26 cellular contexts compared by ENCODE assay signal in the genomic region with DNA sequence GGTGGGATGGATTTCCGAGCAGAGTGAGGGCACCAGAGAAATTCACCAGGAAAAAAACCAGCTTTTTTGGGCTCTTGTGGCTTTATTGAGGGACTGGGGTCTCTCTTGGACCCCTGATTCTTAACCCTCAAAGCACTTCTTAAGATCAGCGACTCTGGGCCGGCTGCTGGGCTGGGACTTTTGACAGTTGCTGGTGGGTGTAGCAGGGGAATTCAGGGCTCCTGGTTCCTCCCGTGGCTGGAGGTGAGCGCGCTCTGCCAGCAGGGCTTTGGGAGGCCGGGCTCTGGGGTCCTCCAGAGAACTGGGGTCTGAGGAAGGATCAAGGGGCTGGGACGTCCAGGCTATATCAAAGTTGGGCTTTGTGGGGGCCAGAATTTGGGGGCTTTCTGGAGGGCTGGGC. TPM values are rescaled to one million over a fixed set of nuclear protein-coding genes. Genes with fewer than 3 reads are reported as not detected.
DNase-seq lines count a peak whose midpoint lies in the region; ATAC-seq, FAIRE-seq and TF ChIP-seq lines count a peak whose summit lies in the region.
"Had no signal": no experiment of that assay in that cellular context is flagged by ENCODE, and none has a peak within 500 bp of the region (broad histone marks: within the 10 kb centered on the region; RNA-seq: fewer than 3 reads in every experiment).

No MANE protein-coding gene starts in this region.

- no peaks in the 10 kb centered on the region for H3K4me1 ChIP-seq in GM12878 (ENCODE audit: control insufficient read depth, insufficient read depth, low read length)
- H3K4me1 ChIP-seq: Peyer's patch had no signal

- RAD21 ChIA-PET in GM12878 (lab: Charles Lee; ENCODE audit: unreplicated experiment), result interaction anchor here (1.7 kb wide), 1 partner anchor 14 kb away, joined by 8 read pairs; a partner anchor contains a TSS

- FAIRE-seq in GM12878 (lab: Jason Lieb, UNC), result no peak
- FAIRE-seq: A549, H54 had no signal

- BruUV-seq in GM12878 (replicated peaks; lab: Mats Ljungman, UMichigan), result TSS peak; percentile 95

- no peaks in the 10 kb centered on the region for H3K9me3 ChIP-seq in GM12878 (replicated peaks; ENCODE audit: control insufficient read depth, insufficient read depth, low read length)
- H3K9me3 ChIP-seq: A549; BLaER1 treated with 17β-estradiol and CSF1 and Interleukin-3, amounts not matched to agents 10 nM and 100 nM; Peyer's patch had no signal

- H3K36me3 ChIP-seq in GM12878 (ENCODE audit: control insufficient read depth in 2 of 2, insufficient read depth in 2 of 2, low read length in 1 of 2), result no peaks in the 10 kb centered on the region; a peak in 2 of 4 replicates

- no peak for TF ChIP-seq CTCF in natural killer cell (IDR thresholded peaks at IDR 0.05)
- no peak for TF ChIP-seq CTCF in GM13976 (IDR thresholded peaks at IDR 0.05; ENCODE audit: borderline replicate concordance, control extremely low read depth, extremely low read depth, insufficient read depth, missing control alignments)
- TF ChIP-seq CTCF in GM12878 (IDR thresholded peaks at IDR 0.05 in 2 of 3, conservative IDR thresholded peaks at IDR 0.05 in 1 of 3; ENCODE audit: control insufficient read depth in 2 of 3, extremely low read depth in 1 of 3, insufficient read depth in 1 of 3, low read depth in 3 of 3, low read length in 3 of 3), result no peak
- no peak for TF ChIP-seq CTCF in type B pancreatic cell (conservative IDR thresholded peaks at IDR 0.05)
- TF ChIP-seq CTCF in osteocyte (IDR thresholded peaks at IDR 0.05), result no peak

- TF ChIP-seq POLR2A in GM12878 (IDR thresholded peaks at IDR 0.05; ENCODE audit: low read depth, low read length), result no peak

- no peak overlapping the region for H3K9ac ChIP-seq in GM12878 (ENCODE audit: control insufficient read depth, insufficient read depth, low read length)
- H3K9ac ChIP-seq: BLaER1 treated with 17β-estradiol and CSF1 and Interleukin-3, amounts not matched to agents 10 nM and 100 nM; KMS-11 had no signal

- H3K27me3 ChIP-seq in GM12878 (replicated peaks in 1 of 2; ENCODE audit: control insufficient read depth in 2 of 2, insufficient read depth in 2 of 2, low read length in 1 of 2), result no peaks in the 10 kb centered on the region
- H3K27me3 ChIP-seq: BLaER1 treated with 17β-estradiol and CSF1 and Interleukin-3, amounts not matched to agents 10 nM and 100 nM; Peyer's patch had no signal

- H3K4me3 ChIP-seq in GM12878, result no peak overlapping the region
- H3K4me3 ChIP-seq: A549; BLaER1 treated with 17β-estradiol and CSF1 and Interleukin-3, amounts not matched to agents 10 nM and 100 nM; Peyer's patch; SK-N-MC had no signal

- no peak overlapping the region for H3K4me2 ChIP-seq in GM12878 (ENCODE audit: control insufficient read depth, insufficient read depth)
- H3K4me2 ChIP-seq: A549; BLaER1 treated with 17β-estradiol and CSF1 and Interleukin-3, amounts not matched to agents 10 nM and 100 nM; KMS-11 had no signal

- H3K27ac ChIP-seq in GM12878 (ENCODE audit: control insufficient read depth, insufficient read depth), result no peak overlapping the region
- H3K27ac ChIP-seq: A549; BLaER1 treated with 17β-estradiol and CSF1 and Interleukin-3, amounts not matched to agents 10 nM and 100 nM; KMS-11; Peyer's patch; SK-N-MC had no signal

- no peak overlapping the region for H3K4me3 Mint-ChIP-seq in natural killer cell
- H3K4me3 Mint-ChIP-seq in natural killer cell treated with Interleukin-12 subunit alpha and Interleukin-12 subunit beta and Interleukin-15 and Interleukin-18, amount 100 ng/mL, for 72 hours, result no peak overlapping the region
- H3K4me3 Mint-ChIP-seq in type B pancreatic cell, result no peak overlapping the region
- no peak overlapping the region for H3K4me3 Mint-ChIP-seq in osteocyte (ENCODE audit: unreplicated experiment)
- H3K4me3 Mint-ChIP-seq: CD8-positive, alpha-beta T cell; IgD-negative memory B cell had no signal

- TF ChIP-seq RAD21 in GM12878 (IDR thresholded peaks at IDR 0.05; ENCODE audit: insufficient read depth, low read depth, low read length), result no peak

- no peaks in the 10 kb centered on the region for H3K79me2 ChIP-seq in GM12878 (ENCODE audit: control insufficient read depth, insufficient read depth, low read length)

- H3K27me3 Mint-ChIP-seq in natural killer cell (ENCODE audit: low read depth in 2 of 2) (peaks cover 0 to 4% of the 10 kb centered on the region in 2 donors), type B pancreatic cell (peaks cover 33% of the 10 kb centered on the region), osteocyte (ENCODE audit: unreplicated experiment) (peaks cover 29% of the 10 kb centered on the region)
- H3K27me3 Mint-ChIP-seq in natural killer cell treated with Interleukin-12 subunit alpha and Interleukin-12 subunit beta and Interleukin-15 and Interleukin-18, amount 100 ng/mL, for 72 hours, result no peaks in the 10 kb centered on the region

- SMC1A ChIA-PET in GM12878 (lab: Charles Lee; ENCODE audit: uncharacterized antibody, unreplicated experiment), result no interaction called here

- H4K20me1 ChIP-seq in GM12878 (ENCODE audit: control insufficient read depth, insufficient read depth), result no peaks in the 10 kb centered on the region

- no peak for DNase-seq in natural killer cell
- DNase-seq in natural killer cell treated with Interleukin-12 subunit alpha and Interleukin-12 subunit beta and Interleukin-15 and Interleukin-18, amount 100 ng/mL, for 72 hours (ENCODE audit: low spot score), result no peak
- peak; percentile 59 for DNase-seq in GM13976 (ENCODE audit: low spot score)
- DNase-seq in GM12878 (ENCODE audit: low read depth, low spot score), result no peak
- no peak for DNase-seq in type B pancreatic cell (ENCODE audit: extremely low spot score, unreplicated experiment)
- DNase-seq in osteocyte (ENCODE audit: extremely low spot score, unreplicated experiment), result no peak
- DNase-seq: AML-193; CD8-positive, alpha-beta T cell; DND-41; NCI-H1092; NCI-H1417 treated with DMSO at 0.1 percent for 48 hours; NCI-H1694 treated with DMSO at 0.1 percent for 48 hours; NCI-H2081; NCI-H2227 treated with DMSO at 0.1 percent for 48 hours; NCI-H526 treated with DMSO at 0.1 percent for 48 hours; OCI-M1; Peyer's patch; SIG-M5 had no signal

- no peak for TF ChIP-seq EP300 in GM12878 (IDR thresholded peaks at IDR 0.05; ENCODE audit: borderline replicate concordance in 1 of 2, control insufficient read depth in 1 of 2, low read depth in 2 of 2, low read length in 2 of 2)

- CTCF ChIA-PET in GM12878 (lab: Yijun Ruan, JAX), result interaction anchor here (0.6 to 1.4 kb wide), 2 partner anchors 14 to 119 kb away, joined by 4 to 5 read pairs; a partner anchor contains a TSS

- POLR2A ChIA-PET in GM12878 (lab: Charles Lee), result interaction anchor here (1.0 to 1.1 kb wide), 3 partner anchors 11 to 14 kb away, joined by 3 to 7 read pairs (median 4); a partner anchor contains a TSS

- no peak overlapping the region for H2AFZ ChIP-seq in GM12878 (ENCODE audit: control insufficient read depth, low read depth, low read length)

- ATAC-seq in natural killer cell (no peak), GM12878 (peak; percentile 57), GM18517 (IDR thresholded peaks at IDR 0.05; ENCODE audit: unreplicated experiment) (no peak)
- no peak for ATAC-seq in natural killer cell treated with Interleukin-12 subunit alpha and Interleukin-12 subunit beta and Interleukin-15 and Interleukin-18, amount 100 ng/mL, for 72 hours
- ATAC-seq: A549; CD8-positive, alpha-beta T cell had no signal

- 42% methylated on average over 8 of the region's 8 CpGs for WGBS in GM12878 (ENCODE audit: insufficient coverage, insufficient replicate concordance, low lambda C conversion rate, missing lambda C conversion rate)

- intact Hi-C loops in natural killer cell (cut with micrococcal nuclease) (no loop called here), GM12878 (cut with micrococcal nuclease; ENCODE audit: unreplicated experiment) (no loop called here)

- H3K36me3 Mint-ChIP-seq in natural killer cell (no peaks in the 10 kb centered on the region), type B pancreatic cell (no peaks in the 10 kb centered on the region), osteocyte (ENCODE audit: unreplicated experiment) (no peaks in the 10 kb centered on the region)
- no peaks in the 10 kb centered on the region for H3K36me3 Mint-ChIP-seq in natural killer cell treated with Interleukin-12 subunit alpha and Interleukin-12 subunit beta and Interleukin-15 and Interleukin-18, amount 100 ng/mL, for 72 hours

- in situ Hi-C loops in GM13976 (cut with MboI; ENCODE audit: low sequenced_read_pairs, unreplicated experiment) (no loop called here), GM12878 (cut with MboI) (no loop called here)

- peaks cover 0 to 19% of the 10 kb centered on the region in 2 donors for H3K4me1 Mint-ChIP-seq in natural killer cell
- peaks cover 0 to 6% of the 10 kb centered on the region in 2 donors for H3K4me1 Mint-ChIP-seq in natural killer cell treated with Interleukin-12 subunit alpha and Interleukin-12 subunit beta and Interleukin-15 and Interleukin-18, amount 100 ng/mL, for 72 hours (ENCODE audit: low read depth in 2 of 2)
- peaks cover 5% of the 10 kb centered on the region for H3K4me1 Mint-ChIP-seq in type B pancreatic cell (ENCODE audit: unreplicated experiment)
- peaks cover 4% of the 10 kb centered on the region for H3K4me1 Mint-ChIP-seq in osteocyte (ENCODE audit: unreplicated experiment)

- H3K27ac Mint-ChIP-seq in natural killer cell, result peak overlapping the region; percentile 40 to 75
- H3K27ac Mint-ChIP-seq in natural killer cell treated with Interleukin-12 subunit alpha and Interleukin-12 subunit beta and Interleukin-15 and Interleukin-18, amount 100 ng/mL, for 72 hours, result no peak overlapping the region
- H3K27ac Mint-ChIP-seq in type B pancreatic cell, result peak overlapping the region; percentile 34
- no peak overlapping the region for H3K27ac Mint-ChIP-seq in osteocyte (ENCODE audit: unreplicated experiment)
- H3K27ac Mint-ChIP-seq: IgD-negative memory B cell had no signal

- H3K9me3 Mint-ChIP-seq in natural killer cell (no peaks in the 10 kb centered on the region), type B pancreatic cell (no peaks in the 10 kb centered on the region), osteocyte (ENCODE audit: unreplicated experiment) (no peaks in the 10 kb centered on the region)
- H3K9me3 Mint-ChIP-seq in natural killer cell treated with Interleukin-12 subunit alpha and Interleukin-12 subunit beta and Interleukin-15 and Interleukin-18, amount 100 ng/mL, for 72 hours, result no peaks in the 10 kb centered on the region
- H3K9me3 Mint-ChIP-seq: CD8-positive, alpha-beta T cell; IgD-negative memory B cell had no signal

RNA-seq across cellular contexts. Expression of a gene that starts 3.3 kb away (rescaled TPM):
- 1 to 10 TPM in 1 of 3 donors, under 1 TPM in 1, not detected in 1; 0.59 to 1.1 TPM for total RNA-seq in natural killer cell
- total RNA-seq in natural killer cell treated with Interleukin-12 subunit alpha and Interleukin-12 subunit beta and Interleukin-15 and Interleukin-18, amount 100 ng/mL, for 72 hours, result not detected
- total RNA-seq in GM12878 (2013; cell fraction: nucleolus; rRNA removed), result 0.58 and 0.73 TPM in 2 replicates
- 0.82 and 1.6 TPM in 2 replicates for total RNA-seq in GM12878 (2014; rRNA removed)
- 0.18 TPM in 1 of 2 replicates, not detected in the other for total RNA-seq in GM12878 (2014; rRNA removed; fragmentation: Illumina TruSeq; extraction: Trizol)
- total RNA-seq in GM12878 (2021), result 0.43 and 1.4 TPM in 2 replicates
- polyA plus RNA-seq in GM12878 (2011; ENCODE audit: low read depth), result 0.47 TPM
- 0.56 and 0.98 TPM in 2 replicates for polyA plus RNA-seq in GM12878 (2011; rRNA removed)
- polyA plus RNA-seq in GM12878 (2011; cell fraction: cytosol; rRNA removed), result 1.5 and 3.4 TPM in 2 replicates
- polyA plus RNA-seq in GM12878 (2011; cell fraction: nucleus; rRNA removed), result 4.0 and 5.0 TPM in 2 replicates
- polyA plus RNA-seq in GM12878 (2012), result 0.53 and 1.4 TPM in 2 replicates
- polyA plus RNA-seq in GM12878 (2014; fragmentation: Illumina TruSeq; extraction: Trizol), result 0.41 TPM in 1 of 2 replicates, not detected in the other
- polyA plus RNA-seq in GM12878 (2014; fragmentation: Nextera tagmentation; extraction: Ambion mirVana), result under 1 TPM in 1 of 2 experiments, not detected in 1; 0.11 TPM
- 0.97 and 1.2 TPM in 2 replicates for polyA plus RNA-seq in GM12878 (2014; rRNA removed)
- polyA plus RNA-seq in GM12878 (2016; fragmentation: Nextera tagmentation; extraction: Ambion mirVana), result 1 to 10 TPM; 1.1 to 1.9 TPM
- polyA minus RNA-seq in GM12878 (2011; rRNA and poly(A)+ RNA removed), result 0.37 and 1.4 TPM in 2 replicates
- polyA minus RNA-seq in GM12878 (2011; cell fraction: cytosol; rRNA and poly(A)+ RNA removed), result 3.2 TPM in 1 of 2 replicates, not detected in the other
- 0.24 and 2.7 TPM in 2 replicates for polyA minus RNA-seq in GM12878 (2011; cell fraction: nucleus; rRNA and poly(A)+ RNA removed)
- total RNA-seq in type B pancreatic cell (ENCODE audit: low replicate concordance), result 30.6 and 63.3 TPM in 2 replicates
- not detected in 2 replicates for total RNA-seq in osteocyte

RNA-seq across cellular contexts. Expression of a gene that starts 7.8 kb away (rescaled TPM):
- total RNA-seq in natural killer cell, result 10 to 100 TPM in 1 of 3 donors, 1 to 10 TPM in 2; 7.8 to 10.5 (median 8.7) TPM
- 10 to 100 TPM in 1 of 2 donors, 1 to 10 TPM in 1; 5.4 to 10.5 TPM for total RNA-seq in natural killer cell treated with Interleukin-12 subunit alpha and Interleukin-12 subunit beta and Interleukin-15 and Interleukin-18, amount 100 ng/mL, for 72 hours
- 27.8 and 31.7 TPM in 2 replicates for total RNA-seq in GM12878 (2013; cell fraction: nucleolus; rRNA removed)
- 51.9 and 66.4 TPM in 2 replicates for total RNA-seq in GM12878 (2014; rRNA removed)
- total RNA-seq in GM12878 (2014; rRNA removed; fragmentation: Illumina TruSeq; extraction: Trizol), result 35.4 and 36.2 TPM in 2 replicates
- 85.8 and 97.2 TPM in 2 replicates for total RNA-seq in GM12878 (2021)
- polyA plus RNA-seq in GM12878 (2011; ENCODE audit: low read depth), result 27.3 TPM
- 16.6 and 25.6 TPM in 2 replicates for polyA plus RNA-seq in GM12878 (2011; rRNA removed)
- 43.6 and 47.6 TPM in 2 replicates for polyA plus RNA-seq in GM12878 (2011; cell fraction: cytosol; rRNA removed)
- polyA plus RNA-seq in GM12878 (2011; cell fraction: nucleus; rRNA removed), result 42.9 and 54.9 TPM in 2 replicates
- 47.9 and 65.2 TPM in 2 replicates for polyA plus RNA-seq in GM12878 (2012)
- polyA plus RNA-seq in GM12878 (2014; fragmentation: Illumina TruSeq; extraction: Trizol), result 60.7 and 70.2 TPM in 2 replicates
- polyA plus RNA-seq in GM12878 (2014; fragmentation: Nextera tagmentation; extraction: Ambion mirVana), result 10 to 100 TPM; 10.2 to 13.6 TPM
- 79.5 and 83.1 TPM in 2 replicates for polyA plus RNA-seq in GM12878 (2014; rRNA removed)
- 10 to 100 TPM; 42.7 to 57.4 TPM for polyA plus RNA-seq in GM12878 (2016; fragmentation: Nextera tagmentation; extraction: Ambion mirVana)
- polyA minus RNA-seq in GM12878 (2011; rRNA and poly(A)+ RNA removed), result 25.0 and 39.9 TPM in 2 replicates
- 29.4 and 41.7 TPM in 2 replicates for polyA minus RNA-seq in GM12878 (2011; cell fraction: cytosol; rRNA and poly(A)+ RNA removed)
- 14.1 and 15.5 TPM in 2 replicates for polyA minus RNA-seq in GM12878 (2011; cell fraction: nucleus; rRNA and poly(A)+ RNA removed)
- total RNA-seq in type B pancreatic cell (ENCODE audit: low replicate concordance), result 67.5 and 86.6 TPM in 2 replicates
- 50.8 and 51.6 TPM in 2 replicates for total RNA-seq in osteocyte

RNA-seq across cellular contexts. Expression of a gene that starts 14.2 kb away (rescaled TPM):
- total RNA-seq in natural killer cell (100 to 1,000 TPM; 175 to 197 (median 188) TPM), GM12878 (2014; rRNA removed) (16.4 and 24.5 TPM in 2 replicates), GM12878 (2014; rRNA removed; fragmentation: Illumina TruSeq; extraction: Trizol) (10.9 and 11.5 TPM in 2 replicates), GM12878 (2021) (50.5 and 54.3 TPM in 2 replicates), type B pancreatic cell (ENCODE audit: low replicate concordance) (0.93 and 0.94 TPM in 2 replicates), osteocyte (not detected in 2 replicates)
- 100 to 1,000 TPM in 1 of 2 donors, 10 to 100 TPM in 1; 73.6 to 131 TPM for total RNA-seq in natural killer cell treated with Interleukin-12 subunit alpha and Interleukin-12 subunit beta and Interleukin-15 and Interleukin-18, amount 100 ng/mL, for 72 hours
- 36.0 and 43.4 TPM in 2 replicates for total RNA-seq in GM12878 (2013; cell fraction: nucleolus; rRNA removed)
- polyA plus RNA-seq in GM12878 (2011; ENCODE audit: low read depth), result 18.1 TPM
- polyA plus RNA-seq in GM12878 (2011; rRNA removed) (10.6 and 25.8 TPM in 2 replicates), GM12878 (2014; fragmentation: Illumina TruSeq; extraction: Trizol) (24.6 and 39.5 TPM in 2 replicates), GM12878 (2014; fragmentation: Nextera tagmentation; extraction: Ambion mirVana) (1 to 10 TPM; 2.4 to 2.8 TPM), GM12878 (2014; rRNA removed) (49.1 and 59.0 TPM in 2 replicates), GM12878 (2016; fragmentation: Nextera tagmentation; extraction: Ambion mirVana) (10 to 100 TPM; 45.8 to 45.9 TPM)
- polyA plus RNA-seq in GM12878 (2011; cell fraction: cytosol; rRNA removed), result 27.6 and 35.8 TPM in 2 replicates
- polyA plus RNA-seq in GM12878 (2011; cell fraction: nucleus; rRNA removed), result 98.7 and 103 TPM in 2 replicates
- polyA plus RNA-seq in GM12878 (2012), result 39.5 and 44.4 TPM in 2 replicates
- 8.0 and 18.8 TPM in 2 replicates for polyA minus RNA-seq in GM12878 (2011; rRNA and poly(A)+ RNA removed)
- 11.4 and 12.4 TPM in 2 replicates for polyA minus RNA-seq in GM12878 (2011; cell fraction: cytosol; rRNA and poly(A)+ RNA removed)
- 18.0 and 30.9 TPM in 2 replicates for polyA minus RNA-seq in GM12878 (2011; cell fraction: nucleus; rRNA and poly(A)+ RNA removed)

RNA-seq across cellular contexts. Expression of a gene that starts 33.8 kb away (rescaled TPM):
- total RNA-seq in natural killer cell (not detected), GM12878 (2014; rRNA removed) (0.23 and 0.27 TPM in 2 replicates), GM12878 (2014; rRNA removed; fragmentation: Illumina TruSeq; extraction: Trizol) (0.49 and 0.55 TPM in 2 replicates), GM12878 (2021) (1.0 and 1.2 TPM in 2 replicates), type B pancreatic cell (ENCODE audit: low replicate concordance) (1.0 and 1.1 TPM in 2 replicates), osteocyte (0.27 TPM in 1 of 2 replicates, not detected in the other)
- total RNA-seq in natural killer cell treated with Interleukin-12 subunit alpha and Interleukin-12 subunit beta and Interleukin-15 and Interleukin-18, amount 100 ng/mL, for 72 hours, result not detected
- total RNA-seq in GM12878 (2013; cell fraction: nucleolus; rRNA removed), result 0.37 and 0.75 TPM in 2 replicates
- polyA plus RNA-seq in GM12878 (2011; ENCODE audit: low read depth), result 0.58 TPM
- polyA plus RNA-seq in GM12878 (2011; rRNA removed) (0.45 and 0.99 TPM in 2 replicates), GM12878 (2014; fragmentation: Illumina TruSeq; extraction: Trizol) (0.24 TPM in 1 of 2 replicates, not detected in the other), GM12878 (2014; fragmentation: Nextera tagmentation; extraction: Ambion mirVana) (not detected), GM12878 (2014; rRNA removed) (0.73 and 1.4 TPM in 2 replicates), GM12878 (2016; fragmentation: Nextera tagmentation; extraction: Ambion mirVana) (under 1 TPM; 0.30 to 0.37 TPM)
- 1.3 and 2.2 TPM in 2 replicates for polyA plus RNA-seq in GM12878 (2011; cell fraction: cytosol; rRNA removed)
- 3.5 and 3.9 TPM in 2 replicates for polyA plus RNA-seq in GM12878 (2011; cell fraction: nucleus; rRNA removed)
- polyA plus RNA-seq in GM12878 (2012), result 1.3 and 1.4 TPM in 2 replicates
- polyA minus RNA-seq in GM12878 (2011; rRNA and poly(A)+ RNA removed), result 0.51 and 0.62 TPM in 2 replicates
- not detected in 2 replicates for polyA minus RNA-seq in GM12878 (2011; cell fraction: cytosol; rRNA and poly(A)+ RNA removed)
- 0.38 TPM in 1 of 2 replicates, not detected in the other for polyA minus RNA-seq in GM12878 (2011; cell fraction: nucleus; rRNA and poly(A)+ RNA removed)
- total RNA-seq: CD8-positive, alpha-beta T cell; NCI-H460 had no signal
- polyA plus RNA-seq: IgD-negative memory B cell had no signal

RNA-seq across cellular contexts. Expression of a gene that starts 34.7 kb away (rescaled TPM):
- total RNA-seq in natural killer cell (1 to 10 TPM in 2 of 3 donors, under 1 TPM in 1; 0.40 to 2.6 (median 1.8) TPM), GM12878 (2014; rRNA removed) (2.5 and 2.8 TPM in 2 replicates), GM12878 (2014; rRNA removed; fragmentation: Illumina TruSeq; extraction: Trizol) (1.3 and 1.4 TPM in 2 replicates), GM12878 (2021) (22.4 and 30.4 TPM in 2 replicates), type B pancreatic cell (ENCODE audit: low replicate concordance) (6.8 and 10.9 TPM in 2 replicates), osteocyte (not detected in 2 replicates)
- 1 to 10 TPM; 1.4 to 3.2 TPM for total RNA-seq in natural killer cell treated with Interleukin-12 subunit alpha and Interleukin-12 subunit beta and Interleukin-15 and Interleukin-18, amount 100 ng/mL, for 72 hours
- total RNA-seq in GM12878 (2013; cell fraction: nucleolus; rRNA removed), result 1.8 and 4.3 TPM in 2 replicates
- polyA plus RNA-seq in GM12878 (2011; ENCODE audit: low read depth), result 1.4 TPM
- polyA plus RNA-seq in GM12878 (2011; rRNA removed) (0.12 and 0.29 TPM in 2 replicates), GM12878 (2014; fragmentation: Illumina TruSeq; extraction: Trizol) (5.9 and 7.1 TPM in 2 replicates), GM12878 (2014; fragmentation: Nextera tagmentation; extraction: Ambion mirVana) (under 1 TPM; 0.79 to 0.85 TPM), GM12878 (2014; rRNA removed) (5.1 and 7.5 TPM in 2 replicates), GM12878 (2016; fragmentation: Nextera tagmentation; extraction: Ambion mirVana) (10 to 100 TPM; 12.1 to 20.0 TPM)
- polyA plus RNA-seq in GM12878 (2011; cell fraction: cytosol; rRNA removed), result 1.2 and 1.6 TPM in 2 replicates
- 1.1 and 2.1 TPM in 2 replicates for polyA plus RNA-seq in GM12878 (2011; cell fraction: nucleus; rRNA removed)
- 4.8 and 8.1 TPM in 2 replicates for polyA plus RNA-seq in GM12878 (2012)
- 0.73 and 2.7 TPM in 2 replicates for polyA minus RNA-seq in GM12878 (2011; rRNA and poly(A)+ RNA removed)
- polyA minus RNA-seq in GM12878 (2011; cell fraction: cytosol; rRNA and poly(A)+ RNA removed), result 3.4 and 8.4 TPM in 2 replicates
- 1.1 and 2.9 TPM in 2 replicates for polyA minus RNA-seq in GM12878 (2011; cell fraction: nucleus; rRNA and poly(A)+ RNA removed)

Comparison
In these comparisons a context has a peak if more than half of its experiments do, and no peak if none do; other contexts are left out.
1. H3K27ac Mint-ChIP-seq: peak in natural killer cell (2 of 2) and type B pancreatic cell (single experiment); none in natural killer cell treated with Interleukin-12 subunit alpha and Interleukin-12 subunit beta and Interleukin-15 and Interleukin-18, amount 100 ng/mL, for 72 hours (0 of 2) and osteocyte (single experiment).
2. RNA of a gene that starts 3.3 kb away (total RNA-seq): 30.6 to 63.3 TPM in type B pancreatic cell; 0.18 to 1.6 TPM in GM12878, 0.59 to 1.1 TPM in natural killer cell, not detected in natural killer cell treated with Interleukin-12 subunit alpha and Interleukin-12 subunit beta and Interleukin-15 and Interleukin-18, amount 100 ng/mL, for 72 hours and not detected in osteocyte; every median in the first group is over 10 times any median in the second.